15 cellular contexts compared by ENCODE assay signal in the genomic region with DNA sequence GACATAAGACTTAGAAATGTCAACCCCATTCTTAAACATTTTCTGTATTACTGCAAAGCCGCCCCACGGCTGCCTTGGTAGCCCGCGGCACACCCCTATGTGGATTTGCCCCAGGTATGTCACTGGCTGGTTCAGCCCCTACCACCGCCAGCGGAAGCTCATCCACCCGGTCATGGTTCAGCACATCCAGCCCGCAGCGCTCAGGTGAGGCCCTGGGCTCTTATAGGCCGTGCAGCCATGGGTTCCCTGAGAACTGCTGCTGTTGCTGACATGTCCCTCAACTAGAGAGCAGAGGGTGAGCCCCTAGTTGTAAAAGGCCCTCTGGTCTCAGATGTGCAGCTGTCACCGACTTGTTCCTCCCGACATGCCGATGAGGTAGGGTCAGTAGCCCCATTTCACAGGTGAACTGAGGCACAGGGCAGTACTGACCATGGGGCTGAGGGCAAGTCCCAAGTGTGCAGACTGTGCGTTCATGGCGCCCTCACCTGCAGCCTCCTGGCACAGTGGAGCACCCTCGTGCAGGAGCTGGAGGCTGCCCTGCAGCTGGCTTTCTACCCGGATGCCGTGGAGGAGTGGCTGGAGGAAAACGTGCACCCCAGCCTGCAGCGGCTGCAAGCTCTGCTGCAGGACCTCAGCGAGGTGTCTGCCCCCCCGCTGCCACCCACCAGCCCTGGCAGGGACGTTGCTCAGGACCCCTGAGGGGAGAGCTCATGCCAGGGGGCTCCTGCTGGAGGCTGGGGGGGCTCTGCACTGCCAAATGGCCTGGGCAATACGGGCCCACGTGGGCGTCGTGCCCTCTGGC. TPM values are rescaled to one million over a fixed set of nuclear protein-coding genes. Genes with fewer than 3 reads are reported as not detected.
DNase-seq lines count a peak whose midpoint lies in the region; ATAC-seq and TF ChIP-seq lines count a peak whose summit lies in the region.
"Had no signal": no experiment of that assay in that cellular context is flagged by ENCODE, and none has a peak within 500 bp of the region (broad histone marks: within the 10 kb centered on the region; RNA-seq: fewer than 3 reads in every experiment).

No MANE protein-coding gene starts in this region.

- H3K79me2 ChIP-seq in OCI-LY7 (ENCODE audit: insufficient read depth, low read depth, low read length) = peaks cover 16% of the 10 kb centered on the region

- peaks cover 8% of the 10 kb centered on the region for H3K4me1 ChIP-seq in OCI-LY7 (ENCODE audit: insufficient read depth, low read length, poor library complexity, severe bottlenecking)

- H3K36me3 ChIP-seq in OCI-LY7 (ENCODE audit: insufficient read depth, low read length) = peaks cover 90% of the 10 kb centered on the region

- H3K4me3 ChIP-seq in OCI-LY7 (ENCODE audit: low read depth, low read length, poor library complexity, severe bottlenecking) = no peak overlapping the region
- H3K4me3 ChIP-seq: PC-9 had no signal

- H3K27ac Mint-ChIP-seq in CD14-positive monocyte = peak overlapping the region in 5 of 7 donors; percentile 46 to 95 (median 69)

- TF ChIP-seq POLR2A in GM15510 (IDR thresholded peaks at IDR 0.05; ENCODE audit: borderline replicate concordance, extremely low read depth, insufficient read length) = peak; percentile 44

- intact Hi-C loops in CD14-positive monocyte (cut with micrococcal nuclease) = no loop called here
- intact Hi-C loops in OCI-LY7 (cut with micrococcal nuclease; ENCODE audit: unreplicated experiment) = no loop called here

- H3K9me2 ChIP-seq in OCI-LY7 (ENCODE audit: insufficient read depth, low read length) = no peaks in the 10 kb centered on the region

- no peaks in the 10 kb centered on the region for H3K9me3 ChIP-seq in OCI-LY7 (ENCODE audit: low read length)

- peaks cover 29% of the 10 kb centered on the region for H3K4me1 Mint-ChIP-seq in CD14-positive monocyte

- CTCF ChIA-PET in OCI-LY7 (lab: Charles Lee; ENCODE audit: unreplicated experiment) = no interaction called here

- no peaks in the 10 kb centered on the region for H3K9me3 Mint-ChIP-seq in CD14-positive monocyte

- peaks cover 29 to 59% of the 10 kb centered on the region in 2 donors for H3K36me3 Mint-ChIP-seq in CD14-positive monocyte

- ATAC-seq in HG03196 (IDR thresholded peaks at IDR 0.05; ENCODE audit: unreplicated experiment) (no peak), GM18907 (IDR thresholded peaks at IDR 0.05; ENCODE audit: unreplicated experiment) (no peak)
- ATAC-seq: left colon, sciatic nerve had no signal

- no peak overlapping the region for H2AFZ ChIP-seq in OCI-LY7 (ENCODE audit: low read length)
- H2AFZ ChIP-seq: PC-9 had no signal

- no peaks in the 10 kb centered on the region for H3K27me3 Mint-ChIP-seq in CD14-positive monocyte (ENCODE audit: low read depth in 3 of 3)

- DNase-seq in CD14-positive monocyte (ENCODE audit: low spot score) = no peak
- DNase-seq in OCI-LY7 (ENCODE audit: low spot score) = peak; percentile 24
- peak; percentile 28 for DNase-seq in germinal center (ENCODE audit: low spot score)
- DNase-seq in substantia nigra (lab: John Stamatoyannopoulos, UW) = no peak
- DNase-seq in NCI-H2227 (lab: John Stamatoyannopoulos, UW; ENCODE audit: unreplicated experiment) = no peak
- DNase-seq: activated effector memory CD4-positive, alpha-beta T cell treated with anti-CD3 and anti-CD28 coated beads, Interleukin-2, amount 50 U/mL, for 16 hours; DMS 273 treated with DMSO at 0.1 percent for 48 hours; left colon; NCI-H524 treated with DMSO at 0.1 percent for 48 hours; PC-9; stimulated activated CD4-positive, alpha-beta T cell treated with anti-CD3 and anti-CD28 coated beads, Interleukin-2, amount 100 ng/mL, for 24 hours had no signal

- POLR2A ChIA-PET in OCI-LY7 (lab: Charles Lee) = no interaction called here

- no peak for TF ChIP-seq CTCF in CD14-positive monocyte (IDR thresholded peaks at IDR 0.05)
- TF ChIP-seq CTCF in OCI-LY7 (conservative IDR thresholded peaks at IDR 0.05; ENCODE audit: low read length) = no peak

- TSS peak; percentile 45 for BruUV-seq in OCI-LY7 (replicated peaks; lab: Mats Ljungman, UMichigan)

- peak overlapping the region in 1 of 2 donors; percentile 35 for H3K4me3 Mint-ChIP-seq in CD14-positive monocyte

- H3K27ac ChIP-seq in OCI-LY7 (ENCODE audit: low read depth, low read length, poor library complexity, severe bottlenecking) = peak overlapping the region; percentile 48
- H3K27ac ChIP-seq in substantia nigra (ENCODE audit: low read depth, low read length, poor library complexity, severe bottlenecking) = no peak overlapping the region
- H3K27ac ChIP-seq: PC-9 had no signal

- H3K4me2 ChIP-seq in OCI-LY7 (ENCODE audit: low read length) = no peak overlapping the region
- H3K4me2 ChIP-seq: PC-9 had no signal

- peaks cover 3% of the 10 kb centered on the region; the same call in 1 of the 2 replicates for H4K20me1 ChIP-seq in OCI-LY7 (ENCODE audit: insufficient read depth, low read length)

RNA-seq across cellular contexts. Expression of gene CYBC1, which starts 8.7 kb away (rescaled TPM):
- polyA plus RNA-seq in CD14-positive monocyte = 100 to 1,000 TPM; 160 to 217 TPM
- 424 and 470 TPM in 2 replicates for total RNA-seq in OCI-LY7 (2014; rRNA removed; shearing (Covaris generic))
- total RNA-seq in OCI-LY7 (2022) = 679 and 701 TPM in 2 replicates

RNA-seq across cellular contexts. Expression of gene NARF, which starts 16.7 kb away (rescaled TPM):
- 100 to 1,000 TPM; 100 to 101 TPM for polyA plus RNA-seq in CD14-positive monocyte
- 75.0 and 82.5 TPM in 2 replicates for total RNA-seq in OCI-LY7 (2014; rRNA removed; shearing (Covaris generic))
- 148 and 151 TPM in 2 replicates for total RNA-seq in OCI-LY7 (2022)

RNA-seq across cellular contexts. Expression of gene OGFOD3, which starts 23.5 kb away (rescaled TPM):
- polyA plus RNA-seq in CD14-positive monocyte = 10 to 100 TPM; 25.2 to 36.4 TPM
- total RNA-seq in OCI-LY7 (2014; rRNA removed; shearing (Covaris generic)) = 46.9 and 55.6 TPM in 2 replicates
- total RNA-seq in OCI-LY7 (2022) = 65.2 and 80.8 TPM in 2 replicates

RNA-seq across cellular contexts. Expression of gene HEXD, which starts 23.7 kb away (rescaled TPM):
- polyA plus RNA-seq in CD14-positive monocyte = 10 to 100 TPM in 1 of 2 donors, 1 to 10 TPM in 1; 8.9 to 12.7 TPM
- 88.8 and 93.2 TPM in 2 replicates for total RNA-seq in OCI-LY7 (2014; rRNA removed; shearing (Covaris generic))
- total RNA-seq in OCI-LY7 (2022) = 87.9 and 94.7 TPM in 2 replicates

Comparison
In these comparisons a context has a peak if more than half of its experiments do, and no peak if none do; other contexts are left out.
1. DNase-seq: peak in OCI-LY7 (single experiment) and germinal center (single experiment); none in CD14-positive monocyte (single experiment), substantia nigra (0 of 49) and NCI-H2227 (single experiment).